23 cellular contexts compared by ENCODE assay signal in the genomic region with DNA sequence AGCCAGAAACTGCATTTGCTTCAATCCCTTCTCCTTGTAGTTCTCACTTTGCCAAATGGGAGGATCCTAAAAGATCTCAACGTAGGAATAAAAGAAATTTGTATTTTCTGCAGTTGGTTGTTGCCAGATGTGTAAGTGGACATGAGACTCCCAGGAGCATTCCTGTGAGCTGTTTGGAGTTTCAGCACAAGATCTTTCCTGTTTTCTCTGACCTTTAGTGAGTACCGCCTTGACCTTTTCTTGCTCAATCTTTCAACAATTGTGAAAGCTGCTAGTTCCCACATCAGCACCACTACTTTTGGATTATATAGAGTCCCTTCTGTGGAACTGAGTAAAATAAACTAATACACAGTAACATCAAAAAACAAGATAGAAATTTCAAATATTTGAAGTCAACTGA.
"Had no signal": no experiment of that assay in that cellular context is flagged by ENCODE, and none has a peak within 500 bp of the region (broad histone marks: within the 10 kb centered on the region; RNA-seq: fewer than 3 reads in every experiment).

No MANE protein-coding gene starts in this region.

- ATAC-seq: activated CD8-positive, alpha-beta T cell treated with anti-CD3 and anti-CD28 coated beads, Interleukin-2, amount 10 ng/mL, durations not matched to agents 7 days and 5 days; left lung; natural killer cell; T-cell had no signal

- H3K9me3 Mint-ChIP-seq: endodermal cell had no signal

- H3K36me3 Mint-ChIP-seq: activated naive CD4-positive, alpha-beta T cell treated with anti-CD3 and anti-CD28 coated beads, Interleukin-2, amount 50 U/mL, for 24 hours; T-cell had no signal

- H3K27ac ChIP-seq: ascending aorta, brain microvascular endothelial cell, colonic mucosa, epithelial cell of prostate, left lung, tibial artery, WERI-Rb-1 had no signal

- H3K4me1 Mint-ChIP-seq: activated CD4-positive, alpha-beta T cell treated with anti-CD3 and anti-CD28 coated beads, Interleukin-2, amount 10 ng/mL, durations not matched to agents 7 days and 5 days; activated naive CD4-positive, alpha-beta T cell treated with anti-CD3 and anti-CD28 coated beads, Interleukin-2, amount 50 U/mL, for 24 hours; endodermal cell; natural killer cell; T-cell had no signal

- H3K4me3 ChIP-seq: ascending aorta, colonic mucosa, left lung, tibial artery had no signal

- H3K27me3 ChIP-seq: ascending aorta, brain microvascular endothelial cell, colonic mucosa, left lung, tibial artery had no signal

- H3K4me3 Mint-ChIP-seq: activated CD4-positive, alpha-beta T cell treated with anti-CD3 and anti-CD28 coated beads, Interleukin-2, amount 10 ng/mL, durations not matched to agents 7 days and 5 days; activated CD8-positive, alpha-beta T cell treated with anti-CD3 and anti-CD28 coated beads, Interleukin-2, amount 10 ng/mL, durations not matched to agents 7 days and 5 days; activated naive CD4-positive, alpha-beta T cell treated with anti-CD3 and anti-CD28 coated beads, Interleukin-2, amount 50 U/mL, for 24 hours; endodermal cell; natural killer cell; stimulated activated naive CD8-positive, alpha-beta T cell treated with anti-CD3 and anti-CD28 coated beads, Interleukin-15, Interleukin-2, amounts not matched to agents 100 ng/mL and 50 ng/mL, for 24 hours; T-cell; T-helper 2 cell treated with Interferon-gamma antibody and Interleukin-4, amounts not matched to agents 5 μg/mL and 100 μg/mL, for 36 hours had no signal

- H3K36me3 ChIP-seq: ascending aorta, brain microvascular endothelial cell, colonic mucosa, left lung, tibial artery, WERI-Rb-1 had no signal

- DNase-seq: activated CD4-positive, alpha-beta T cell treated with anti-CD3 and anti-CD28 coated beads, Interleukin-2, amount 10 ng/mL, durations not matched to agents 7 days and 5 days; activated CD4-positive, CD25-positive, alpha-beta regulatory T cell treated with anti-CD3 and anti-CD28 coated beads, Interleukin-2, amount 50 U/mL, for 72 hours; activated CD8-positive, alpha-beta T cell treated with anti-CD3 and anti-CD28 coated beads, Interleukin-2, amount 10 ng/mL, durations not matched to agents 7 days and 5 days; activated gamma-delta T cell treated with Interleukin-2 at 50 U/mL for 16 hours; brain microvascular endothelial cell; central memory CD4-positive, alpha-beta T cell; colonic mucosa; endodermal cell; glutamatergic neuron; hippocampal formation; kidney glomerular epithelial cell; left lung; midbrain; natural killer cell; stimulated activated CD4-positive, alpha-beta T cell treated with anti-CD3 and anti-CD28 coated beads, Interleukin-4, amount 100 ng/mL, for 24 hours; T-cell; tibial artery; WERI-Rb-1 had no signal

- H3K27me3 Mint-ChIP-seq: activated CD4-positive, alpha-beta T cell treated with anti-CD3 and anti-CD28 coated beads, Interleukin-2, amount 10 ng/mL, durations not matched to agents 7 days and 5 days; activated naive CD4-positive, alpha-beta T cell treated with anti-CD3 and anti-CD28 coated beads, Interleukin-2, amount 50 U/mL, for 24 hours; stimulated activated naive CD8-positive, alpha-beta T cell treated with anti-CD3 and anti-CD28 coated beads, Interleukin-15, Interleukin-2, amounts not matched to agents 100 ng/mL and 50 ng/mL, for 24 hours; T-cell had no signal

- H3K4me1 ChIP-seq: ascending aorta, colonic mucosa, left lung, tibial artery had no signal

- H3K27ac Mint-ChIP-seq: activated CD4-positive, alpha-beta T cell treated with anti-CD3 and anti-CD28 coated beads, Interleukin-2, amount 10 ng/mL, durations not matched to agents 7 days and 5 days; activated CD8-positive, alpha-beta T cell treated with anti-CD3 and anti-CD28 coated beads, Interleukin-2, amount 10 ng/mL, durations not matched to agents 7 days and 5 days; activated naive CD4-positive, alpha-beta T cell treated with anti-CD3 and anti-CD28 coated beads, Interleukin-2, amount 50 U/mL, for 24 hours; endodermal cell; natural killer cell; stimulated activated naive CD8-positive, alpha-beta T cell treated with anti-CD3 and anti-CD28 coated beads, Interleukin-15, Interleukin-2, amounts not matched to agents 100 ng/mL and 50 ng/mL, for 24 hours; T-cell; T-helper 2 cell treated with Interferon-gamma antibody and Interleukin-4, amounts not matched to agents 5 μg/mL and 100 μg/mL, for 36 hours had no signal

- H3K9me3 ChIP-seq: ascending aorta, colonic mucosa, left lung, tibial artery had no signal
